ENCODE assay signal across 10 cellular contexts in genomic region chr17:31319253-31319661, GRCh38. TPM values are rescaled to one million over a fixed set of nuclear protein-coding genes. Genes with fewer than 3 reads are reported as not detected.
DNase-seq lines count a peak whose midpoint lies in the region; ATAC-seq, FAIRE-seq and TF ChIP-seq lines count a peak whose summit lies in the region.
"Had no signal": no experiment of that assay in that cellular context is flagged by ENCODE, and none has a peak within 500 bp of the region (broad histone marks: within the 10 kb centered on the region; RNA-seq: fewer than 3 reads in every experiment).

No MANE protein-coding gene starts in this region.

- peak overlapping the region; percentile 89 for H3K4me3 Mint-ChIP-seq in activated naive CD8-positive, alpha-beta T cell treated with anti-CD3 and anti-CD28 coated beads, Interleukin-2, amount 10 ng/mL, durations not matched to agents 7 days and 5 days
- H3K4me3 Mint-ChIP-seq: HFFc6 had no signal

- TF ChIP-seq POLR2A in GM12891 (IDR thresholded peaks at IDR 0.05; ENCODE audit: low read depth, low read length): no peak
- TF ChIP-seq POLR2A in sigmoid colon (IDR thresholded peaks at IDR 0.05): no peak

- no peak for ATAC-seq in activated naive CD8-positive, alpha-beta T cell treated with anti-CD3 and anti-CD28 coated beads, Interleukin-2, amount 10 ng/mL, durations not matched to agents 7 days and 5 days (ENCODE audit: low read depth)
- ATAC-seq in GM21381 (IDR thresholded peaks at IDR 0.05; ENCODE audit: unreplicated experiment): no peak

- H3K4me1 ChIP-seq in sigmoid colon: peaks cover 0 to 10% (median 0%) of the 10 kb centered on the region in 4 donors

- peak overlapping the region; percentile 86 for H3K27ac ChIP-seq in KOPT-K1 (ENCODE audit: low read depth, low read length, poor library complexity, severe bottlenecking)
- H3K27ac ChIP-seq in sigmoid colon: peak overlapping the region in 3 of 4 donors; percentile 50 to 51 (median 51)

- H3K27me3 Mint-ChIP-seq in activated naive CD8-positive, alpha-beta T cell treated with anti-CD3 and anti-CD28 coated beads, Interleukin-2, amount 10 ng/mL, durations not matched to agents 7 days and 5 days: no peaks in the 10 kb centered on the region

- DNase-seq in GM12891 (ENCODE audit: insufficient read length, low spot score): no peak
- DNase-seq in activated naive CD8-positive, alpha-beta T cell treated with anti-CD3 and anti-CD28 coated beads, Interleukin-2, amount 10 ng/mL, durations not matched to agents 7 days and 5 days: no peak
- DNase-seq in sigmoid colon: no peak
- no peak for DNase-seq in MG63
- DNase-seq in NCI-H524 (lab: John Stamatoyannopoulos, UW): no peak
- no peak for DNase-seq in NCI-H146 (lab: John Stamatoyannopoulos, UW)
- DNase-seq: HFFc6, NCI-H1436 treated with DMSO at 0.1 percent for 48 hours had no signal

- POLR2A ChIA-PET in activated naive CD8-positive, alpha-beta T cell treated with anti-CD3 and anti-CD28 coated beads, Interleukin-2, amount 10 ng/mL, durations not matched to agents 7 days and 5 days (lab: Charles Lee): interaction anchor here (0.7 to 3.6 kb wide), 7 partner anchors 10 to 495 kb away, joined by 3 to 125 read pairs (median 7); partner anchors contain the start of gene CRLF3

- H3K36me3 ChIP-seq in KOPT-K1 (ENCODE audit: insufficient read depth, low read length): no peaks in the 10 kb centered on the region
- H3K36me3 ChIP-seq in sigmoid colon: no peaks in the 10 kb centered on the region
- H3K36me3 ChIP-seq in MG63: no peaks in the 10 kb centered on the region

- H3K36me3 Mint-ChIP-seq in activated naive CD8-positive, alpha-beta T cell treated with anti-CD3 and anti-CD28 coated beads, Interleukin-2, amount 10 ng/mL, durations not matched to agents 7 days and 5 days: peaks cover 21% of the 10 kb centered on the region

- no peak for TF ChIP-seq EP300 in sigmoid colon (IDR thresholded peaks at IDR 0.05)

- peak overlapping the region; percentile 96 for H3K27ac Mint-ChIP-seq in activated naive CD8-positive, alpha-beta T cell treated with anti-CD3 and anti-CD28 coated beads, Interleukin-2, amount 10 ng/mL, durations not matched to agents 7 days and 5 days
- H3K27ac Mint-ChIP-seq: HFFc6 had no signal

- no peaks in the 10 kb centered on the region for H3K9me3 ChIP-seq in KOPT-K1 (ENCODE audit: insufficient read depth, low read length, poor library complexity, severe bottlenecking)
- H3K9me3 ChIP-seq in sigmoid colon: no peaks in the 10 kb centered on the region
- 0 out of 2 replicates have a peak, but pooled peaks cover 2% of the 10 kb centered on the region for H3K9me3 ChIP-seq in MG63

- no peak for FAIRE-seq in GM12891 (lab: Jason Lieb, UNC)

- no peaks in the 10 kb centered on the region for H3K9me3 Mint-ChIP-seq in activated naive CD8-positive, alpha-beta T cell treated with anti-CD3 and anti-CD28 coated beads, Interleukin-2, amount 10 ng/mL, durations not matched to agents 7 days and 5 days
- H3K9me3 Mint-ChIP-seq: HFFc6 had no signal

- TF ChIP-seq CTCF in sigmoid colon (IDR thresholded peaks at IDR 0.05): no peak

- H3K4me3 ChIP-seq in sigmoid colon (peak overlapping the region in 1 of 4 donors; percentile 3), MG63 (no peak overlapping the region)

- peaks cover 37% of the 10 kb centered on the region for H3K4me1 Mint-ChIP-seq in activated naive CD8-positive, alpha-beta T cell treated with anti-CD3 and anti-CD28 coated beads, Interleukin-2, amount 10 ng/mL, durations not matched to agents 7 days and 5 days

- intact Hi-C loops in sigmoid colon (cut with DNase I): no loop called here

- WGBS in sigmoid colon, 2 donors: 45 to 84% methylated on average over 2 of the region's 2 CpGs

- no peaks in the 10 kb centered on the region for H3K27me3 ChIP-seq in sigmoid colon
- no peaks in the 10 kb centered on the region for H3K27me3 ChIP-seq in MG63

TF ChIP-seq in GM12891, 5 proteins besides CTCF, POLR2A, EP300 and RAD21:
- TF ChIP-seq TAF1 (IDR thresholded peaks at IDR 0.05; ENCODE audit: low read depth, low read length): no peak
- TF ChIP-seq POU2F2 (IDR thresholded peaks at IDR 0.05; ENCODE audit: low read depth, low read length): no peak
- TF ChIP-seq SPI1 (IDR thresholded peaks at IDR 0.05; ENCODE audit: low read depth, low read length): peak; percentile 4; the same call in 1 of the 2 replicates
TF ChIP-seq in GM12891: peak in this region for 1.

RNA-seq across cellular contexts. Expression of gene EVI2A, which starts 2.2 kb away (rescaled TPM):
- polyA plus RNA-seq in GM12891 (2012; ENCODE audit: low read depth, missing spikeins): 14.6 TPM
- 10 to 100 TPM; 74.9 to 78.3 TPM for total RNA-seq in activated naive CD8-positive, alpha-beta T cell treated with anti-CD3 and anti-CD28 coated beads, Interleukin-2, amount 10 ng/mL, durations not matched to agents 7 days and 5 days
- total RNA-seq in sigmoid colon: 1 to 10 TPM; 6.9 to 9.3 (median 7.6) TPM
- polyA plus RNA-seq in sigmoid colon: 10 to 100 TPM in 2 of 3 donors, 1 to 10 TPM in 1; 9.0 to 23.0 (median 10.2) TPM
- 0.39 and 0.66 TPM in 2 replicates for total RNA-seq in MG63 (2014; rRNA removed; shearing (Covaris generic); ENCODE audit: low replicate concordance)

RNA-seq across cellular contexts. Expression of gene EVI2B, which starts 5.4 kb away (rescaled TPM):
- 56.8 TPM for polyA plus RNA-seq in GM12891 (2012; ENCODE audit: low read depth, missing spikeins)
- 100 to 1,000 TPM in 1 of 2 experiments, 10 to 100 TPM in 1; 88.5 to 100 TPM for total RNA-seq in activated naive CD8-positive, alpha-beta T cell treated with anti-CD3 and anti-CD28 coated beads, Interleukin-2, amount 10 ng/mL, durations not matched to agents 7 days and 5 days
- total RNA-seq in sigmoid colon: 10 to 100 TPM in 2 of 4 donors, 1 to 10 TPM in 2; 6.9 to 17.5 (median 12.9) TPM
- 10 to 100 TPM; 10.8 to 30.8 (median 15.5) TPM for polyA plus RNA-seq in sigmoid colon
- total RNA-seq in MG63 (2014; rRNA removed; shearing (Covaris generic); ENCODE audit: low replicate concordance): not detected in 2 replicates

RNA-seq across cellular contexts. Expression of gene OMG, which starts 22.2 kb away (rescaled TPM):
- 0.53 TPM for polyA plus RNA-seq in GM12891 (2012; ENCODE audit: low read depth, missing spikeins)
- total RNA-seq in activated naive CD8-positive, alpha-beta T cell treated with anti-CD3 and anti-CD28 coated beads, Interleukin-2, amount 10 ng/mL, durations not matched to agents 7 days and 5 days: under 1 TPM; 0.62 to 0.78 TPM
- total RNA-seq in sigmoid colon: 1 to 10 TPM in 1 of 4 donors, under 1 TPM in 1, not detected in 2; 0.71 to 3.0 TPM
- polyA plus RNA-seq in sigmoid colon: 1 to 10 TPM in 1 of 3 donors, under 1 TPM in 1, not detected in 1; 0.64 to 5.4 TPM
- not detected in 2 replicates for total RNA-seq in MG63 (2014; rRNA removed; shearing (Covaris generic); ENCODE audit: low replicate concordance)

Comparison
In these comparisons a context has a peak if more than half of its experiments do, and no peak if none do; other contexts are left out.
1. RNA of gene EVI2A, which starts 2.2 kb away (total RNA-seq): 74.9 to 78.3 TPM in activated naive CD8-positive, alpha-beta T cell treated with anti-CD3 and anti-CD28 coated beads, Interleukin-2, amount 10 ng/mL, durations not matched to agents 7 days and 5 days; 6.9 to 9.3 TPM in sigmoid colon and 0.39 to 0.66 TPM in MG63; every median in the first group is over 4 times any median in the second.